ENCODE assay signal across 25 cellular contexts in the genomic region with DNA sequence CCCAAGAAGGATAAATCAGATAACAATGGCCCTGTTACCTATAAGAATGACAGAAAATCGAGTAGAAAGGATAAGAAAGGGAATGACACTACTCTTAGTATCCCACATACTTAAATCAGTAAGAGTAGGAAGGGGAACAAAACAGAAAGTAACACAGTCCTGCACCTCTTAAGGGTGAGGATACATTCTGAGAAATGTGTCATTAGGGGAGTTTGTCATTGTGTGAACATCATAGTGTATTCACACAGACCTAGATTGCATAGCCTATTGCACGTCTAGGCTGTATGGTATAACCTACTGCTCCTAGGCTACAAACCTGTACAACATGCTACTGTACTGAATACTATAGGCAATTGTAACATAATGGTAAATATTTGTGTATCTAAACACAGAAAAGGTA.
A peak's percentile ranks its signal among the peaks of the same experiment; 100 is the strongest.
DNase-seq lines count a peak whose midpoint lies in the region; ATAC-seq, FAIRE-seq and TF ChIP-seq lines count a peak whose summit lies in the region.
"Had no signal": no experiment of that assay in that cellular context is flagged by ENCODE, and none has a peak within 500 bp of the region (broad histone marks: within the 10 kb centered on the region; RNA-seq: fewer than 3 reads in every experiment).

No MANE protein-coding gene starts in this region.

- no peak overlapping the region for H3K27ac Mint-ChIP-seq in activated CD8-positive, alpha-beta T cell treated with anti-CD3 and anti-CD28 coated beads for 36 hours
- H3K27ac Mint-ChIP-seq in activated CD8-positive, alpha-beta T cell treated with anti-CD3 and anti-CD28 coated beads, Interleukin-2, amount 10 ng/mL, durations not matched to agents 7 days and 5 days = no peak overlapping the region
- H3K27ac Mint-ChIP-seq in stimulated activated naive CD8-positive, alpha-beta T cell treated with anti-CD3 and anti-CD28 coated beads, Interleukin-15, amount 100 ng/mL, for 72 hours = no peak overlapping the region
- H3K27ac Mint-ChIP-seq: CD4-positive, alpha-beta memory T cell had no signal

- no peak for TF ChIP-seq RAD21 in GM12878 (IDR thresholded peaks at IDR 0.05; ENCODE audit: insufficient read depth, low read depth, low read length)

- H3K9me2 ChIP-seq in Loucy (replicated peaks; ENCODE audit: low read depth, low read length) = no peaks in the 10 kb centered on the region

- H3K36me3 Mint-ChIP-seq in activated CD8-positive, alpha-beta T cell treated with anti-CD3 and anti-CD28 coated beads for 36 hours (ENCODE audit: low read depth) = no peaks in the 10 kb centered on the region
- no peaks in the 10 kb centered on the region for H3K36me3 Mint-ChIP-seq in activated CD8-positive, alpha-beta T cell treated with anti-CD3 and anti-CD28 coated beads, Interleukin-2, amount 10 ng/mL, durations not matched to agents 7 days and 5 days (ENCODE audit: low read depth)
- H3K36me3 Mint-ChIP-seq: CD4-positive, alpha-beta memory T cell had no signal

- RAD21 ChIA-PET in GM12878 (lab: Charles Lee; ENCODE audit: unreplicated experiment) = no interaction called here

- no peak for DNase-seq in activated CD8-positive, alpha-beta T cell treated with anti-CD3 and anti-CD28 coated beads for 36 hours
- no peak for DNase-seq in activated CD8-positive, alpha-beta T cell treated with anti-CD3 and anti-CD28 coated beads, Interleukin-2, amount 10 ng/mL, durations not matched to agents 7 days and 5 days
- DNase-seq in GM12878 (ENCODE audit: low read depth, low spot score) (no peak), COR-L47 (lab: John Stamatoyannopoulos, UW) (no peak), OCI-M2 (lab: John Stamatoyannopoulos, UW; ENCODE audit: unreplicated experiment) (no peak)
- no peak for DNase-seq in stimulated activated naive CD8-positive, alpha-beta T cell treated with anti-CD3 and anti-CD28 coated beads, Interleukin-15, amount 100 ng/mL, for 72 hours
- DNase-seq: 8988T; CD4-positive, alpha-beta memory T cell; DMS153; GOT3; Karpas-422; MG63; NCI-H1417; NCI-H1694 treated with DMSO at 0.1 percent for 48 hours; NCI-H446; NCI-H526; PC-3; SHP77 treated with DMSO at 0.1 percent for 48 hours had no signal

- H3K27me3 ChIP-seq in Loucy (ENCODE audit: insufficient read depth, low read length, poor library complexity, severe bottlenecking) = no peaks in the 10 kb centered on the region
- peaks cover 0 to 6% of the 10 kb centered on the region in 2 experiments; a peak in 1 of 4 replicates for H3K27me3 ChIP-seq in GM12878 (replicated peaks in 1 of 2; ENCODE audit: control insufficient read depth in 2 of 2, insufficient read depth in 2 of 2, low read length in 1 of 2)
- H3K27me3 ChIP-seq: BLaER1 treated with 17β-estradiol and CSF1 and Interleukin-3, amounts not matched to agents 10 nM and 100 nM; MG63 had no signal

- intact Hi-C loops in activated CD8-positive, alpha-beta T cell treated with anti-CD3 and anti-CD28 coated beads for 36 hours (cut with micrococcal nuclease) = no loop called here
- intact Hi-C loops in GM12878 (cut with micrococcal nuclease; ENCODE audit: unreplicated experiment) = no loop called here

- in situ Hi-C loops in GM12878 (cut with MboI) = no loop called here

- H3K27ac ChIP-seq in GM12878 (ENCODE audit: control insufficient read depth, insufficient read depth) = no peak overlapping the region
- H3K27ac ChIP-seq: BLaER1 treated with 17β-estradiol and CSF1 and Interleukin-3, amounts not matched to agents 10 nM and 100 nM; RWPE1; SK-N-MC had no signal

- no peaks in the 10 kb centered on the region for H3K9me3 Mint-ChIP-seq in activated CD8-positive, alpha-beta T cell treated with anti-CD3 and anti-CD28 coated beads for 36 hours
- H3K9me3 Mint-ChIP-seq in activated CD8-positive, alpha-beta T cell treated with anti-CD3 and anti-CD28 coated beads, Interleukin-2, amount 10 ng/mL, durations not matched to agents 7 days and 5 days (ENCODE audit: insufficient read depth) = no peaks in the 10 kb centered on the region
- no peaks in the 10 kb centered on the region for H3K9me3 Mint-ChIP-seq in stimulated activated naive CD8-positive, alpha-beta T cell treated with anti-CD3 and anti-CD28 coated beads, Interleukin-15, amount 100 ng/mL, for 72 hours
- H3K9me3 Mint-ChIP-seq: CD4-positive, alpha-beta memory T cell had no signal

- H3K9me3 ChIP-seq in Loucy (ENCODE audit: insufficient read depth, low read depth, low read length) (no peaks in the 10 kb centered on the region), GM12878 (replicated peaks; ENCODE audit: control insufficient read depth, insufficient read depth, low read length) (no peaks in the 10 kb centered on the region)
- H3K9me3 ChIP-seq: BLaER1 treated with 17β-estradiol and CSF1 and Interleukin-3, amounts not matched to agents 10 nM and 100 nM; MG63 had no signal

- H3K4me1 Mint-ChIP-seq in activated CD8-positive, alpha-beta T cell treated with anti-CD3 and anti-CD28 coated beads for 36 hours (ENCODE audit: low read depth) = no peaks in the 10 kb centered on the region
- H3K4me1 Mint-ChIP-seq in activated CD8-positive, alpha-beta T cell treated with anti-CD3 and anti-CD28 coated beads, Interleukin-2, amount 10 ng/mL, durations not matched to agents 7 days and 5 days (ENCODE audit: low read depth) = no peaks in the 10 kb centered on the region
- H3K4me1 Mint-ChIP-seq in stimulated activated naive CD8-positive, alpha-beta T cell treated with anti-CD3 and anti-CD28 coated beads, Interleukin-15, amount 100 ng/mL, for 72 hours = no peaks in the 10 kb centered on the region
- H3K4me1 Mint-ChIP-seq: CD4-positive, alpha-beta memory T cell had no signal

- H3K4me1 ChIP-seq in Loucy (ENCODE audit: insufficient read depth, low read length, poor library complexity, severe bottlenecking) = peaks cover 43% of the 10 kb centered on the region
- no peaks in the 10 kb centered on the region for H3K4me1 ChIP-seq in GM12878 (ENCODE audit: control insufficient read depth, insufficient read depth, low read length)

- POLR2A ChIA-PET in activated CD8-positive, alpha-beta T cell treated with anti-CD3 and anti-CD28 coated beads for 36 hours (lab: Charles Lee) = no interaction called here
- POLR2A ChIA-PET in activated CD8-positive, alpha-beta T cell treated with anti-CD3 and anti-CD28 coated beads, Interleukin-2, amount 10 ng/mL, durations not matched to agents 7 days and 5 days (lab: Charles Lee) = no interaction called here
- POLR2A ChIA-PET in GM12878 (lab: Charles Lee) = no interaction called here

- SMC1A ChIA-PET in GM12878 (lab: Charles Lee; ENCODE audit: uncharacterized antibody, unreplicated experiment) = no interaction called here

- H3K36me3 ChIP-seq in Loucy (ENCODE audit: insufficient read depth, low read length) (no peaks in the 10 kb centered on the region), GM12878 (ENCODE audit: control insufficient read depth in 2 of 2, insufficient read depth in 2 of 2, low read length in 1 of 2) (no peaks in the 10 kb centered on the region)
- H3K36me3 ChIP-seq: BLaER1 treated with 17β-estradiol and CSF1 and Interleukin-3, amounts not matched to agents 10 nM and 100 nM; MG63 had no signal

- H3K9ac ChIP-seq in Loucy (ENCODE audit: low read depth, low read length, poor library complexity, severe bottlenecking) = no peak overlapping the region
- no peak overlapping the region for H3K9ac ChIP-seq in GM12878 (ENCODE audit: control insufficient read depth, insufficient read depth, low read length)
- H3K9ac ChIP-seq: BLaER1 treated with 17β-estradiol and CSF1 and Interleukin-3, amounts not matched to agents 10 nM and 100 nM had no signal

- H3K79me2 ChIP-seq in Loucy (ENCODE audit: insufficient read depth, low read length) (no peaks in the 10 kb centered on the region), GM12878 (ENCODE audit: control insufficient read depth, insufficient read depth, low read length) (no peaks in the 10 kb centered on the region)

- 0% methylated on average over 2 of the region's 2 CpGs for WGBS in GM12878 (ENCODE audit: insufficient coverage, insufficient replicate concordance, low lambda C conversion rate, missing lambda C conversion rate)

- no peaks in the 10 kb centered on the region for H3F3A ChIP-seq in Loucy (ENCODE audit: low read depth)

- peak overlapping the region; percentile 11; the same call in 1 of the 2 replicates for H2AFZ ChIP-seq in Loucy (ENCODE audit: low read length)
- no peak overlapping the region for H2AFZ ChIP-seq in GM12878 (ENCODE audit: control insufficient read depth, low read depth, low read length)

- no peak for FAIRE-seq in GM12878 (lab: Jason Lieb, UNC)
- FAIRE-seq: G401.6, GM18507 had no signal

- CTCF ChIA-PET in activated CD8-positive, alpha-beta T cell treated with anti-CD3 and anti-CD28 coated beads for 36 hours (lab: Charles Lee) = no interaction called here
- CTCF ChIA-PET in activated CD8-positive, alpha-beta T cell treated with anti-CD3 and anti-CD28 coated beads, Interleukin-2, amount 10 ng/mL, durations not matched to agents 7 days and 5 days (lab: Charles Lee) = no interaction called here
- CTCF ChIA-PET in GM12878 (lab: Yijun Ruan, JAX) = no interaction called here

- no peak overlapping the region for H3K4me3 Mint-ChIP-seq in activated CD8-positive, alpha-beta T cell treated with anti-CD3 and anti-CD28 coated beads for 36 hours
- no peak overlapping the region for H3K4me3 Mint-ChIP-seq in activated CD8-positive, alpha-beta T cell treated with anti-CD3 and anti-CD28 coated beads, Interleukin-2, amount 10 ng/mL, durations not matched to agents 7 days and 5 days
- H3K4me3 Mint-ChIP-seq in stimulated activated naive CD8-positive, alpha-beta T cell treated with anti-CD3 and anti-CD28 coated beads, Interleukin-15, amount 100 ng/mL, for 72 hours = no peak overlapping the region
- H3K4me3 Mint-ChIP-seq: CD4-positive, alpha-beta memory T cell had no signal

- ATAC-seq in activated CD8-positive, alpha-beta T cell treated with anti-CD3 and anti-CD28 coated beads for 36 hours = peak; percentile 60
- no peak for ATAC-seq in activated CD8-positive, alpha-beta T cell treated with anti-CD3 and anti-CD28 coated beads, Interleukin-2, amount 10 ng/mL, durations not matched to agents 7 days and 5 days
- peak; percentile 52 for ATAC-seq in GM12878
- ATAC-seq in stimulated activated naive CD8-positive, alpha-beta T cell treated with anti-CD3 and anti-CD28 coated beads, Interleukin-15, amount 100 ng/mL, for 72 hours = peak; percentile 76
- ATAC-seq: HCT116, PC-3 had no signal

- H4K20me1 ChIP-seq in Loucy (ENCODE audit: insufficient read depth, low read length, poor library complexity, severe bottlenecking) (no peaks in the 10 kb centered on the region), GM12878 (ENCODE audit: control insufficient read depth, insufficient read depth) (no peaks in the 10 kb centered on the region)
- H4K20me1 ChIP-seq: BLaER1 treated with 17β-estradiol and CSF1 and Interleukin-3, amounts not matched to agents 10 nM and 100 nM had no signal

- no peak for TF ChIP-seq EP300 in GM12878 (IDR thresholded peaks at IDR 0.05; ENCODE audit: borderline replicate concordance in 1 of 2, control insufficient read depth in 1 of 2, low read depth in 2 of 2, low read length in 2 of 2)

- BruUV-seq in GM12878 (replicated peaks; lab: Mats Ljungman, UMichigan) = no TSS peak

- H3K4me3 ChIP-seq in Loucy (ENCODE audit: low read length, poor library complexity, severe bottlenecking) = no peak overlapping the region
- H3K4me3 ChIP-seq in GM12878 = no peak overlapping the region
- H3K4me3 ChIP-seq: BLaER1 treated with 17β-estradiol and CSF1 and Interleukin-3, amounts not matched to agents 10 nM and 100 nM; MG63; SK-N-MC had no signal

- H3K4me2 ChIP-seq in Loucy (ENCODE audit: low read depth, low read length, poor library complexity, severe bottlenecking) = no peak overlapping the region
- H3K4me2 ChIP-seq in GM12878 (ENCODE audit: control insufficient read depth, insufficient read depth) = no peak overlapping the region
- H3K4me2 ChIP-seq: BLaER1 treated with 17β-estradiol and CSF1 and Interleukin-3, amounts not matched to agents 10 nM and 100 nM had no signal

- peaks cover 1% of the 10 kb centered on the region for H3K27me3 Mint-ChIP-seq in activated CD8-positive, alpha-beta T cell treated with anti-CD3 and anti-CD28 coated beads for 36 hours
- H3K27me3 Mint-ChIP-seq in activated CD8-positive, alpha-beta T cell treated with anti-CD3 and anti-CD28 coated beads, Interleukin-2, amount 10 ng/mL, durations not matched to agents 7 days and 5 days (ENCODE audit: low read depth) = peaks cover 9% of the 10 kb centered on the region
- H3K27me3 Mint-ChIP-seq in stimulated activated naive CD8-positive, alpha-beta T cell treated with anti-CD3 and anti-CD28 coated beads, Interleukin-15, amount 100 ng/mL, for 72 hours = no peaks in the 10 kb centered on the region

- no peak for TF ChIP-seq CTCF in activated CD8-positive, alpha-beta T cell treated with anti-CD3 and anti-CD28 coated beads for 36 hours (IDR thresholded peaks at IDR 0.05)
- no peak for TF ChIP-seq CTCF in Loucy (conservative IDR thresholded peaks at IDR 0.05; ENCODE audit: low read length)
- no peak for TF ChIP-seq CTCF in GM12878 (IDR thresholded peaks at IDR 0.05 in 2 of 3, conservative IDR thresholded peaks at IDR 0.05 in 1 of 3; ENCODE audit: control insufficient read depth in 2 of 3, extremely low read depth in 1 of 3, insufficient read depth in 1 of 3, low read depth in 3 of 3, low read length in 3 of 3)

- TF ChIP-seq POLR2A in GM12878 (IDR thresholded peaks at IDR 0.05; ENCODE audit: low read depth, low read length) = no peak
